17 cellular contexts compared by ENCODE assay signal in the genomic region with DNA sequence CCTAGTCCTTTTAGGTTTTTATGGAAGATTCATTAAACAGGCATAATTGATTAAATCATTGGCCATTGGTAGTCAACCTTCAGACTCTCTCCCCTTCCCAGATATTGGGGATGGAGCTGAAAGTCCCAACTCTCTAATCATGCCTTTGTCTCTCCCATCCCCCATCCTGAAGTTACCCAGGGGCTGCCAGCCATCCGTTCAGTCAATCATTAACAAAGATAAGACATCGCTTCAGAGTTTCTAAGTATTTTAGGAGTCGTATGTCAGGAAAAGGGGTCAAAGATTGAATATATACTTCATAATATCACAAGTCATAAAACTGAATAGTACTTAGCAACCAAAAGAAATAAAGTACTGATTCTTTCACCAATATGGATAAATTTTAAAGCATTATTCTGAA.
DNase-seq lines count a peak whose midpoint lies in the region; ATAC-seq and TF ChIP-seq lines count a peak whose summit lies in the region.
"Had no signal": no experiment of that assay in that cellular context is flagged by ENCODE, and none has a peak within 500 bp of the region (broad histone marks: within the 10 kb centered on the region; RNA-seq: fewer than 3 reads in every experiment).

No MANE protein-coding gene starts in this region.

- TF ChIP-seq CTCF in endodermal cell (conservative IDR thresholded peaks at IDR 0.05) (no peak), liver (IDR thresholded peaks at IDR 0.05; ENCODE audit: low read depth, low read length, missing input control) (no peak), type B pancreatic cell (conservative IDR thresholded peaks at IDR 0.05) (no peak), PC-3 (conservative IDR thresholded peaks at IDR 0.05; ENCODE audit: low read depth, low read length) (no peak)

- H3K27ac ChIP-seq in endodermal cell (ENCODE audit: low read depth, low read length), result no peak overlapping the region
- H3K27ac ChIP-seq in liver (ENCODE audit: low read depth in 1 of 2, low read length in 2 of 2), result peak overlapping the region; percentile 29 to 47
- H3K27ac ChIP-seq in PC-3 (ENCODE audit: low read length), result no peak overlapping the region

- H3K9me3 Mint-ChIP-seq in endodermal cell (peaks cover 2% of the 10 kb centered on the region), type B pancreatic cell (no peaks in the 10 kb centered on the region)

- H3K4me1 Mint-ChIP-seq in endodermal cell, result peaks cover 35% of the 10 kb centered on the region
- H3K4me1 Mint-ChIP-seq in type B pancreatic cell (ENCODE audit: unreplicated experiment), result no peaks in the 10 kb centered on the region

- POLR2A ChIA-PET in PC-3 (lab: Charles Lee; ENCODE audit: unreplicated experiment), result no interaction called here

- H3K27me3 ChIP-seq in endodermal cell (ENCODE audit: control insufficient read depth, insufficient read depth, low read length, poor library complexity, severe bottlenecking) (no peaks in the 10 kb centered on the region), liver (ENCODE audit: control insufficient read depth in 4 of 4, insufficient read depth in 4 of 4, low read length in 3 of 4) (no peaks in the 10 kb centered on the region), PC-3 (ENCODE audit: low read length) (peaks cover 14% of the 10 kb centered on the region; the same call in 1 of the 2 replicates)
- H3K27me3 ChIP-seq: MG63 had no signal

- 67% methylated on average over 2 of the region's 3 CpGs; no CpG with 5 or more reads in 1 of the 2 experiments for WGBS in endodermal cell (ENCODE audit: insufficient coverage in 1 of 2, insufficient read length in 1 of 2), 2 experiments
- WGBS in liver, result 10% methylated on average over 3 of the region's 3 CpGs

- H3K79me2 ChIP-seq in PC-3 (ENCODE audit: low read length), result no peaks in the 10 kb centered on the region

- H3K36me3 ChIP-seq in endodermal cell (ENCODE audit: control insufficient read depth, insufficient read depth, low read length), result no peaks in the 10 kb centered on the region
- H3K36me3 ChIP-seq in liver (ENCODE audit: control insufficient read depth in 4 of 4, insufficient read depth in 3 of 4, low read depth in 1 of 4, low read length in 3 of 4), result no peaks in the 10 kb centered on the region
- no peaks in the 10 kb centered on the region for H3K36me3 ChIP-seq in PC-3 (ENCODE audit: low read depth, low read length)
- H3K36me3 ChIP-seq: MG63 had no signal

- H2AFZ ChIP-seq in PC-3 (ENCODE audit: low read length), result no peak overlapping the region

- no peak for ATAC-seq in GM18505 (IDR thresholded peaks at IDR 0.05; ENCODE audit: unreplicated experiment)
- no peak for ATAC-seq in left ventricle myocardium superior
- ATAC-seq in PC-3, result no peak
- ATAC-seq: Panc1, Right ventricle myocardium inferior had no signal

- no peaks in the 10 kb centered on the region for H3K27me3 Mint-ChIP-seq in endodermal cell (ENCODE audit: insufficient read depth)
- H3K27me3 Mint-ChIP-seq in type B pancreatic cell, result no peaks in the 10 kb centered on the region

- H3K27ac Mint-ChIP-seq in endodermal cell, result no peak overlapping the region
- H3K27ac Mint-ChIP-seq in type B pancreatic cell, result no peak overlapping the region

- CTCF ChIA-PET in PC-3 (lab: Charles Lee), result no interaction called here

- H3F3A ChIP-seq in PC-3 (ENCODE audit: low read length, unreplicated experiment), result no peaks in the 10 kb centered on the region

- BruUV-seq in PC-3 (replicated peaks; lab: Mats Ljungman, UMichigan), result no TSS peak

- no peaks in the 10 kb centered on the region for H3K36me3 Mint-ChIP-seq in endodermal cell (ENCODE audit: low read depth)
- no peaks in the 10 kb centered on the region for H3K36me3 Mint-ChIP-seq in type B pancreatic cell

- H3K4me1 ChIP-seq in endodermal cell (ENCODE audit: control insufficient read depth, insufficient read depth, low read length), result peaks cover 4% of the 10 kb centered on the region
- peaks cover 0 to 19% (median 14%) of the 10 kb centered on the region in 4 donors for H3K4me1 ChIP-seq in liver (ENCODE audit: control insufficient read depth in 4 of 4, insufficient read depth in 4 of 4, low read length in 3 of 4)
- no peaks in the 10 kb centered on the region; the same call in 1 of the 2 replicates for H3K4me1 ChIP-seq in PC-3 (ENCODE audit: insufficient read depth, low read length)

- H3K4me3 ChIP-seq in endodermal cell (ENCODE audit: low read length), result no peak overlapping the region
- peak overlapping the region in 2 of 3 donors; percentile 5 to 46 for H3K4me3 ChIP-seq in liver (ENCODE audit: low read depth in 1 of 3, low read length in 3 of 3)
- H3K4me3 ChIP-seq in PC-3 (ENCODE audit: low read length), result no peak overlapping the region
- H3K4me3 ChIP-seq: MG63 had no signal

- DNase-seq in HuH-7 (ENCODE audit: low spot score) (peak; percentile 19), endodermal cell (no peak), type B pancreatic cell (ENCODE audit: extremely low spot score, unreplicated experiment) (no peak), left ventricle myocardium superior (no peak), PC-3 (no peak)
- DNase-seq: C1 segment of cervical spinal cord, DMS153, Karpas-422, MG63, NCI-H1092, NCI-H146, NCI-H2081, NCI-H510A treated with DMSO at 0.1 percent for 48 hours had no signal

- TF ChIP-seq RAD21 in liver (IDR thresholded peaks at IDR 0.05), result no peak

- no peaks in the 10 kb centered on the region for H3K9me2 ChIP-seq in PC-3 (replicated peaks; ENCODE audit: low read length)

- no peaks in the 10 kb centered on the region for H4K20me1 ChIP-seq in PC-3 (ENCODE audit: low read length)

- H3K4me2 ChIP-seq in PC-3 (ENCODE audit: low read length), result no peak overlapping the region

- TF ChIP-seq POLR2A in GM18505 (IDR thresholded peaks at IDR 0.05; ENCODE audit: borderline replicate concordance, extremely low read depth, insufficient read depth, insufficient read length), result no peak

- peak overlapping the region; percentile 5 for H3K4me3 Mint-ChIP-seq in endodermal cell
- H3K4me3 Mint-ChIP-seq in type B pancreatic cell, result peak overlapping the region; percentile 13

- no peaks in the 10 kb centered on the region for H3K9me3 ChIP-seq in endodermal cell (ENCODE audit: control insufficient read depth, low read length)
- no peaks in the 10 kb centered on the region for H3K9me3 ChIP-seq in liver (ENCODE audit: control insufficient read depth in 4 of 4, low read length in 3 of 4)
- H3K9me3 ChIP-seq in PC-3 (ENCODE audit: low read length), result no peaks in the 10 kb centered on the region
- H3K9me3 ChIP-seq: MG63 had no signal

- intact Hi-C loops in left ventricle myocardium superior (cut with micrococcal nuclease) (no loop called here), PC-3 (cut with micrococcal nuclease) (no loop called here)

- H3K9ac ChIP-seq in endodermal cell (ENCODE audit: extremely low read depth, low read length, poor library complexity, severe bottlenecking) (no peak overlapping the region), liver (ENCODE audit: low read depth in 1 of 2, low read length in 2 of 2) (peak overlapping the region in 1 of 2 donors; percentile 66), PC-3 (ENCODE audit: low read length) (no peak overlapping the region)

TF ChIP-seq in liver, 16 proteins besides CTCF, POLR2A, EP300 and RAD21:
- TF ChIP-seq GABPA (IDR thresholded peaks at IDR 0.05 in 1 of 2, conservative IDR thresholded peaks at IDR 0.05 in 1 of 2) (no peak), HNF4A (conservative IDR thresholded peaks at IDR 0.05) (peak; percentile 9 to 16), SP1 (IDR thresholded peaks at IDR 0.05) (peak; percentile 53), RXRA (IDR thresholded peaks at IDR 0.05) (peak in 1 of 2 donors; percentile 29), FOXA1 (IDR thresholded peaks at IDR 0.05) (no peak)
- TF ChIP-seq, protein P1, sequence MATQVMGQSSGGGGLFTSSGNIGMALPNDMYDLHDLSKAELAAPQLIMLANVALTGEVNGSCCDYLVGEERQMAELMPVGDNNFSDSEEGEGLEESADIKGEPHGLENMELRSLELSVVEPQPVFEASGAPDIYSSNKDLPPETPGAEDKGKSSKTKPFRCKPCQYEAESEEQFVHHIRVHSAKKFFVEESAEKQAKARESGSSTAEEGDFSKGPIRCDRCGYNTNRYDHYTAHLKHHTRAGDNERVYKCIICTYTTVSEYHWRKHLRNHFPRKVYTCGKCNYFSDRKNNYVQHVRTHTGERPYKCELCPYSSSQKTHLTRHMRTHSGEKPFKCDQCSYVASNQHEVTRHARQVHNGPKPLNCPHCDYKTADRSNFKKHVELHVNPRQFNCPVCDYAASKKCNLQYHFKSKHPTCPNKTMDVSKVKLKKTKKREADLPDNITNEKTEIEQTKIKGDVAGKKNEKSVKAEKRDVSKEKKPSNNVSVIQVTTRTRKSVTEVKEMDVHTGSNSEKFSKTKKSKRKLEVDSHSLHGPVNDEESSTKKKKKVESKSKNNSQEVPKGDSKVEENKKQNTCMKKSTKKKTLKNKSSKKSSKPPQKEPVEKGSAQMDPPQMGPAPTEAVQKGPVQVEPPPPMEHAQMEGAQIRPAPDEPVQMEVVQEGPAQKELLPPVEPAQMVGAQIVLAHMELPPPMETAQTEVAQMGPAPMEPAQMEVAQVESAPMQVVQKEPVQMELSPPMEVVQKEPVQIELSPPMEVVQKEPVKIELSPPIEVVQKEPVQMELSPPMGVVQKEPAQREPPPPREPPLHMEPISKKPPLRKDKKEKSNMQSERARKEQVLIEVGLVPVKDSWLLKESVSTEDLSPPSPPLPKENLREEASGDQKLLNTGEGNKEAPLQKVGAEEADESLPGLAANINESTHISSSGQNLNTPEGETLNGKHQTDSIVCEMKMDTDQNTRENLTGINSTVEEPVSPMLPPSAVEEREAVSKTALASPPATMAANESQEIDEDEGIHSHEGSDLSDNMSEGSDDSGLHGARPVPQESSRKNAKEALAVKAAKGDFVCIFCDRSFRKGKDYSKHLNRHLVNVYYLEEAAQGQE (IDR thresholded peaks at IDR 0.05), result no peak

Comparison
In these comparisons a context has a peak if more than half of its experiments do, and no peak if none do; other contexts are left out.
1. H3K27ac ChIP-seq: peak in liver (2 of 2); none in endodermal cell (single experiment) and PC-3 (single experiment).
2. H3K4me3 ChIP-seq: peak in liver (2 of 3); none in endodermal cell (single experiment) and PC-3 (single experiment).